In the genomic region with DNA sequence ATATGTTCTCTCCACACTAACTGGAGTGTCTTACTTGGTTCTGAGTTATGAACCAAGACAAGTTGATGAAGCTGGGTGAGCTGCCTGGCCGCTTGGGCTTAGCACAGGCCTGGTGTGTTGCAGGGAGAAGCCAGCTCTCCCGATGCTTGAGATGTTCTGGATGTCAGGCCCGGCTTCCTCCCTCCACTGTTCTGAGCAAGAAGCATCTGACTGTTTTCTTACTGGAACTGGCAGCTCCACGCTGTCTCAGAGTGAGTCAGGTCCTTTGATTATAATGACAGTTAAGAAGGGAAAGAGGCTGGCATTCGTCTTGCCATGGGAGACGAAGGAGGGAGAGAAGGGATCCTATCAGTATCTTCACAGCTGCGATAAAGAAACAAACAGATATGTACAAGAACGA, we compare ENCODE assay signal across 14 cellular contexts. TPM values are rescaled to one million over a fixed set of nuclear protein-coding genes. Genes with fewer than 3 reads are reported as not detected.
A peak's percentile ranks its signal among the peaks of the same experiment; 100 is the strongest.
DNase-seq lines count a peak whose midpoint lies in the region; ATAC-seq, FAIRE-seq and TF ChIP-seq lines count a peak whose summit lies in the region.
"Had no signal": no experiment of that assay in that cellular context is flagged by ENCODE, and none has a peak within 500 bp of the region (broad histone marks: within the 10 kb centered on the region; RNA-seq: fewer than 3 reads in every experiment).

No MANE protein-coding gene starts in this region.

- H3K27ac ChIP-seq in prostate gland: no peak overlapping the region

- intact Hi-C loops in prostate gland (cut with DNase I): no loop called here

- H3K36me3 Mint-ChIP-seq in activated T-cell treated with anti-CD3 and anti-CD28 coated beads, Interleukin-2, amount 50 U/mL, for 4 hours (ENCODE audit: insufficient read depth): peaks cover 35% of the 10 kb centered on the region

- no peaks in the 10 kb centered on the region for H3K4me1 ChIP-seq in prostate gland (replicated peaks)
- H3K4me1 ChIP-seq: BE2C had no signal

- DNase-seq in AG10803 (ENCODE audit: low read depth) (peak; percentile 44), RCC 7860 (ENCODE audit: low spot score) (peak; percentile 43), occipital lobe (lab: John Stamatoyannopoulos, UW) (peak; percentile 34), prostate gland (ENCODE audit: low spot score) (no peak), AML-193 (lab: John Stamatoyannopoulos, UW) (no peak)
- DNase-seq in activated T-cell treated with anti-CD3 and anti-CD28 coated beads, Interleukin-2, amount 50 U/mL, for 4 hours: no peak
- DNase-seq: activated CD4-positive, alpha-beta T cell treated with anti-CD3 and anti-CD28 coated beads, Interleukin-2, amount 50 U/mL, for 48 hours; BE2C; cortex of kidney; stimulated activated CD4-positive, alpha-beta T cell treated with anti-CD3 and anti-CD28 coated beads, Interleukin-2, amount 100 ng/mL, for 24 hours had no signal

- H3K27me3 Mint-ChIP-seq in activated T-cell treated with anti-CD3 and anti-CD28 coated beads, Interleukin-2, amount 50 U/mL, for 4 hours (ENCODE audit: low read depth): no peaks in the 10 kb centered on the region

- H3K9me3 Mint-ChIP-seq in activated T-cell treated with anti-CD3 and anti-CD28 coated beads, Interleukin-2, amount 50 U/mL, for 4 hours: no peaks in the 10 kb centered on the region
- H3K9me3 Mint-ChIP-seq: T-helper 2 cell treated with Interferon-gamma antibody and Interleukin-4, amounts not matched to agents 5 μg/mL and 100 μg/mL, for 36 hours had no signal

- ATAC-seq in esophagus mucosa: peak; percentile 68
- no peak for ATAC-seq in activated T-cell treated with anti-CD3 and anti-CD28 coated beads, Interleukin-2, amount 50 U/mL, for 4 hours
- ATAC-seq in GM19328 (IDR thresholded peaks at IDR 0.05; ENCODE audit: unreplicated experiment): no peak

- FAIRE-seq in RCC 7860 (lab: Jason Lieb, UNC): no peak

- H3K36me3 ChIP-seq in prostate gland: no peaks in the 10 kb centered on the region
- H3K36me3 ChIP-seq: BE2C had no signal

- 73% methylated on average over 8 of the region's 8 CpGs for WGBS in prostate gland

- TF ChIP-seq POLR2A in prostate gland (IDR thresholded peaks at IDR 0.05): no peak

- TF ChIP-seq CTCF in AG10803 (conservative IDR thresholded peaks at IDR 0.05; ENCODE audit: low read length) (no peak), prostate gland (IDR thresholded peaks at IDR 0.05) (no peak)

- no peak overlapping the region for H3K4me3 ChIP-seq in AG10803 (ENCODE audit: low read length)
- H3K4me3 ChIP-seq in prostate gland: no peak overlapping the region
- H3K4me3 ChIP-seq: lung had no signal

- no peaks in the 10 kb centered on the region for H3K4me1 Mint-ChIP-seq in activated T-cell treated with anti-CD3 and anti-CD28 coated beads, Interleukin-2, amount 50 U/mL, for 4 hours (ENCODE audit: low read depth)

- no peak overlapping the region for H3K4me3 Mint-ChIP-seq in activated T-cell treated with anti-CD3 and anti-CD28 coated beads, Interleukin-2, amount 50 U/mL, for 4 hours
- H3K4me3 Mint-ChIP-seq: T-helper 2 cell treated with Interferon-gamma antibody and Interleukin-4, amounts not matched to agents 5 μg/mL and 100 μg/mL, for 36 hours had no signal

- H3K27me3 ChIP-seq in prostate gland (replicated peaks; ENCODE audit: insufficient read depth): no peaks in the 10 kb centered on the region

- no peaks in the 10 kb centered on the region for H3K9me3 ChIP-seq in prostate gland
- H3K9me3 ChIP-seq: BE2C had no signal

RNA-seq across cellular contexts. Expression of gene CRTAM, which starts 46.5 kb away (rescaled TPM):
- total RNA-seq in esophagus mucosa (not detected), occipital lobe (0.47 TPM), prostate gland (under 1 TPM in 1 of 2 donors, not detected in 1; 0.34 TPM)
- total RNA-seq in activated T-cell treated with anti-CD3 and anti-CD28 coated beads, Interleukin-2, amount 50 U/mL, for 4 hours: 10 to 100 TPM; 20.7 to 23.7 (median 20.8) TPM

Comparison
In these comparisons a context has a peak if more than half of its experiments do, and no peak if none do; other contexts are left out.
1. DNase-seq: peak in AG10803 (single experiment), RCC 7860 (single experiment) and occipital lobe (single experiment); none in activated T-cell treated with anti-CD3 and anti-CD28 coated beads, Interleukin-2, amount 50 U/mL, for 4 hours (single experiment), prostate gland (single experiment) and AML-193 (0 of 2).
2. RNA of gene CRTAM, which starts 46.5 kb away (total RNA-seq): 20.7 to 23.7 TPM in activated T-cell treated with anti-CD3 and anti-CD28 coated beads, Interleukin-2, amount 50 U/mL, for 4 hours; 0.47 TPM in occipital lobe (single experiment), 0.34 TPM in prostate gland and not detected in esophagus mucosa (single experiment); every median in the first group is over 10 times any median in the second.